ENCODE assay signal across 8 cellular contexts in the genomic region with DNA sequence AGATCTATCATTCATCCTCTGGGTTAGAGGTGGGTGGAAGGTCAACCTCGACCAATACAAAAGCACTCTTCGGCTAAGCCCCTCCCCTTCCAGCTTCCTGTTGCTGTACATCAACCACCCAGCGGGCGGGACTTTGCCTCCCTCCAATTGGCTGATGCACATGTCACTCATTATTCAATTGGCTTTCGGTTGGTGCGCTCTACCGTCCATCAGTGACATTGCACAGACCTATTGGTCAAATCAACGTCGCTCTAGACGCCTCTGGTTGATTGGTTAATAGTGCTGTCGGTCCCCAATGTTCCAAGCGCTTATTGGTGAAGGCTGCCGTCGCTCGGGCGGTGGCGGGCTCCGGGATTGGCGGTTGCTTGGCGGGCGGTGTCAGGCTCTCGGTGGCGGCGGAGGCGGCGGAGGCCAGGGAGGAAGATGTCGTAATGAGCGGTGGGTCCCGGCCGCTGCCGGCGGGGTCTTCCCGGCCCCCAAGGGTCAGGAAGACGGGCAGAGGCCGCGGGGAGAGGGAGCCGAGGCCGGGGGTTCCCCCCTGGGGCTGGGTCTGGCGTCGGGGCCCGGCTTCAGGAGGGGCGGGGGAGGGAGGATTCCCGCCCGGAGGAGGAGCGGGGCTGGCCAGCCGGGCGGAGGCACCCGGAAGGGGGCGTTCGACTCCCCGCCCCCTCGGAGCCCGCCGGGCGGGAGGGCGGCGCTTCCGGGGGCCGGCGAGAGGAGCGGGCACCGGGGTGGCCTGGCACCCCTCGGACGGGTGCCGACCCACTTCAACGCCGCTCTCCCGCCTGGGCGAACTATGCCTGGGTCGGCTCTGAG. TPM values are rescaled to one million over a fixed set of nuclear protein-coding genes. Genes with fewer than 3 reads are reported as not detected.
DNase-seq lines count a peak whose midpoint lies in the region; ATAC-seq, FAIRE-seq and TF ChIP-seq lines count a peak whose summit lies in the region.

Gene SP2, plus strand, starts transcription at position 381 of the 816 bp plus-strand sequence. Its CDS starts 51 bp downstream, at position 432.

- no peaks in the 10 kb centered on the region for H3K9me3 Mint-ChIP-seq in chondrocyte (ENCODE audit: low read depth)

- no peaks in the 10 kb centered on the region for H3K27me3 Mint-ChIP-seq in chondrocyte (ENCODE audit: low read depth)

- H3K4me1 ChIP-seq in kidney (ENCODE audit: control insufficient read depth in 1 of 2, insufficient read depth in 1 of 2, low read depth in 1 of 2, low read length in 2 of 2): peaks cover 14 to 17% of the 10 kb centered on the region in 2 donors

- H3K36me3 Mint-ChIP-seq in chondrocyte (ENCODE audit: low read depth): no peaks in the 10 kb centered on the region

- peak within 1 kb of the TSS; percentile 94 for H3K4me3 Mint-ChIP-seq in chondrocyte (ENCODE audit: unreplicated experiment)

- H3K4me3 ChIP-seq in kidney (ENCODE audit: low read length in 2 of 2): peak within 1 kb of the TSS; percentile 97 to 98

- peak within 1 kb of the TSS; percentile 94 for H3K27ac Mint-ChIP-seq in chondrocyte (ENCODE audit: unreplicated experiment)

- H3K4me1 Mint-ChIP-seq in chondrocyte (ENCODE audit: low read depth): peaks cover 38% of the 10 kb centered on the region

- TF ChIP-seq CTCF in chondrocyte (IDR thresholded peaks at IDR 0.05) (peak; percentile 61), kidney (IDR thresholded peaks at IDR 0.05; ENCODE audit: borderline replicate concordance, extremely low read depth, insufficient read depth) (peak; percentile 9)

- peaks cover 0 to 4% of the 10 kb centered on the region in 2 donors for H3K36me3 ChIP-seq in kidney (ENCODE audit: control insufficient read depth in 1 of 2, insufficient read depth in 2 of 2, low read length in 2 of 2)

- TF ChIP-seq POLR2A in GM19193 (IDR thresholded peaks at IDR 0.05; ENCODE audit: extremely low read depth, insufficient read depth, insufficient read length): peak; percentile 76

- DNase-seq in AML-193 (lab: John Stamatoyannopoulos, UW) (peak; percentile 100), NCI-H510A treated with DMSO at 0.1 percent for 48 hours (lab: John Stamatoyannopoulos, UW) (peak; percentile 100), chondrocyte (ENCODE audit: low spot score) (peak; percentile 100), kidney (peak; percentile 100)
- DNase-seq in activated CD4-positive, alpha-beta T cell treated with anti-CD3 and anti-CD28 coated beads for 24 hours (ENCODE audit: low read depth in 2 of 2): peak; percentile 99
- DNase-seq in stimulated activated CD4-positive, alpha-beta T cell treated with anti-CD3 and anti-CD28 coated beads, Interleukin-15, amount 100 ng/mL, for 24 hours: peak; percentile 99

- ATAC-seq in HG03439 (IDR thresholded peaks at IDR 0.05; ENCODE audit: unreplicated experiment): peak; percentile 91

- no peaks in the 10 kb centered on the region for H3K9me3 ChIP-seq in kidney (ENCODE audit: control insufficient read depth in 1 of 2, low read length in 2 of 2)

- H3K9ac ChIP-seq in kidney (ENCODE audit: low read length in 2 of 2): peak within 1 kb of the TSS; percentile 88 to 100

- intact Hi-C loops in kidney (cut with DNase I): no loop called here

- H3K27ac ChIP-seq in kidney (ENCODE audit: low read depth in 2 of 2, low read length in 2 of 2): peak within 1 kb of the TSS; percentile 96 to 99

- FAIRE-seq in kidney (lab: Jason Lieb, UNC): peak; percentile 97

RNA-seq across cellular contexts. Expression of gene SP2, which starts in this region (rescaled TPM):
- 13.5 to 16.8 TPM (median 16.0 TPM) in 3 replicates for total RNA-seq in chondrocyte
- total RNA-seq in kidney: 23.6 TPM
- polyA plus RNA-seq in kidney (ENCODE audit: insufficient read depth, low read depth, low replicate concordance): 9.0 TPM

Comparison
In these comparisons a context has a peak if more than half of its experiments do, and no peak if none do; other contexts are left out.
1. Peak in every context shown above with its lines: DNase-seq, ATAC-seq, H3K4me3 ChIP-seq and H3K27ac ChIP-seq.